Comparison of ENCODE assay signal across 11 cellular contexts in the genomic region with DNA sequence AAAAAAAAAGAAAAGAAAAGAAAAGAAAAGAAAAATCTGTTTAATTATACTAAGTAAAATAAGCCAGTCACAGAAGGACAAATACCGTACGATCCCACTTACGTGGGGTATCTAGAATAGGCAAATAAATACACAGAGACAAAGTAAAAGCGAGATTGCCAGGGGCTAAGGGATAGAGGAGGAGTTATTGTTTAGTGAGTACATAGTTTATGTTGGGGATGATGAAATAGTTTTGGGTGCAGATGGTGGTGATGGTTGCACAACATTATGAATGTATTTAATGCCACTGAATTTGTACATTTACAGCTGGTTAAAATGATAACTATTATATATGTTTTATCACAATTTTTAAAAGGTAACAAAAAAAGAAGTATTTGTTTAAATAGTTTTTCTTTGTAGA. TPM values are rescaled to one million over a fixed set of nuclear protein-coding genes. Genes with fewer than 3 reads are reported as not detected.
DNase-seq lines count a peak whose midpoint lies in the region; ATAC-seq lines count a peak whose summit lies in the region.
"Had no signal": no experiment of that assay in that cellular context is flagged by ENCODE, and none has a peak within 500 bp of the region (broad histone marks: within the 10 kb centered on the region; RNA-seq: fewer than 3 reads in every experiment).

No MANE protein-coding gene starts in this region.

- H3K4me1 Mint-ChIP-seq in natural killer cell treated with Interleukin-12 subunit alpha and Interleukin-12 subunit beta and Interleukin-15 and Interleukin-18, amount 100 ng/mL, for 72 hours (ENCODE audit: low read depth in 2 of 2) = peaks cover 48 to 59% of the 10 kb centered on the region in 2 donors
- peaks cover 61% of the 10 kb centered on the region for H3K4me1 Mint-ChIP-seq in stimulated activated effector memory CD8-positive, alpha-beta T cell treated with anti-CD3 and anti-CD28 coated beads, Interleukin-12 subunit alpha, Interleukin-12 subunit beta, amount 100 ng/mL, for 72 hours

- peaks cover 4% of the 10 kb centered on the region for H3K36me3 Mint-ChIP-seq in natural killer cell treated with Interleukin-12 subunit alpha and Interleukin-12 subunit beta and Interleukin-15 and Interleukin-18, amount 100 ng/mL, for 72 hours
- H3K36me3 Mint-ChIP-seq in stimulated activated effector memory CD8-positive, alpha-beta T cell treated with anti-CD3 and anti-CD28 coated beads, Interleukin-12 subunit alpha, Interleukin-12 subunit beta, amount 100 ng/mL, for 72 hours = peaks cover 16% of the 10 kb centered on the region

- no peaks in the 10 kb centered on the region for H3K27me3 Mint-ChIP-seq in natural killer cell treated with Interleukin-12 subunit alpha and Interleukin-12 subunit beta and Interleukin-15 and Interleukin-18, amount 100 ng/mL, for 72 hours
- H3K27me3 Mint-ChIP-seq: activated T-helper 17 cell treated with anti-CD3 and anti-CD28 coated beads, Interleukin-2, amount 50 U/mL, for 72 hours had no signal

- peak; percentile 61 to 71 for ATAC-seq in natural killer cell treated with Interleukin-12 subunit alpha and Interleukin-12 subunit beta and Interleukin-15 and Interleukin-18, amount 100 ng/mL, for 72 hours
- ATAC-seq in stimulated activated effector memory CD8-positive, alpha-beta T cell treated with anti-CD3 and anti-CD28 coated beads, Interleukin-12 subunit alpha, Interleukin-12 subunit beta, amount 100 ng/mL, for 72 hours = no peak
- ATAC-seq: activated T-helper 17 cell treated with anti-CD3 and anti-CD28 coated beads, Interleukin-2, amount 50 U/mL, for 72 hours; GM23338 had no signal

- no peak overlapping the region for H3K4me3 Mint-ChIP-seq in natural killer cell treated with Interleukin-12 subunit alpha and Interleukin-12 subunit beta and Interleukin-15 and Interleukin-18, amount 100 ng/mL, for 72 hours
- no peak overlapping the region for H3K4me3 Mint-ChIP-seq in stimulated activated effector memory CD8-positive, alpha-beta T cell treated with anti-CD3 and anti-CD28 coated beads, Interleukin-12 subunit alpha, Interleukin-12 subunit beta, amount 100 ng/mL, for 72 hours
- H3K4me3 Mint-ChIP-seq: activated T-helper 17 cell treated with anti-CD3 and anti-CD28 coated beads, Interleukin-2, amount 50 U/mL, for 72 hours; GM23338 had no signal

- H3K9me3 Mint-ChIP-seq in natural killer cell treated with Interleukin-12 subunit alpha and Interleukin-12 subunit beta and Interleukin-15 and Interleukin-18, amount 100 ng/mL, for 72 hours = no peaks in the 10 kb centered on the region
- no peaks in the 10 kb centered on the region for H3K9me3 Mint-ChIP-seq in stimulated activated effector memory CD8-positive, alpha-beta T cell treated with anti-CD3 and anti-CD28 coated beads, Interleukin-12 subunit alpha, Interleukin-12 subunit beta, amount 100 ng/mL, for 72 hours
- H3K9me3 Mint-ChIP-seq: activated T-helper 17 cell treated with anti-CD3 and anti-CD28 coated beads, Interleukin-2, amount 50 U/mL, for 72 hours; GM23338 had no signal

- intact Hi-C loops in posterior cingulate gyrus (cut with DNase I) = no loop called here

- peak overlapping the region in 1 of 2 donors; percentile 51 for H3K27ac Mint-ChIP-seq in natural killer cell treated with Interleukin-12 subunit alpha and Interleukin-12 subunit beta and Interleukin-15 and Interleukin-18, amount 100 ng/mL, for 72 hours
- H3K27ac Mint-ChIP-seq in stimulated activated effector memory CD8-positive, alpha-beta T cell treated with anti-CD3 and anti-CD28 coated beads, Interleukin-12 subunit alpha, Interleukin-12 subunit beta, amount 100 ng/mL, for 72 hours = no peak overlapping the region
- H3K27ac Mint-ChIP-seq: GM23338 had no signal

- DNase-seq in H4 (ENCODE audit: low spot score) = peak; percentile 33
- peak; percentile 34 for DNase-seq in NOMO-1 treated with dmso at 0.1 percent for 144 hours (lab: John Stamatoyannopoulos, UW; ENCODE audit: unreplicated experiment)
- peak; percentile 21 for DNase-seq in dedifferentiated amniotic fluid mesenchymal stem cell (ENCODE audit: extremely low spot score)
- no peak for DNase-seq in natural killer cell treated with Interleukin-12 subunit alpha and Interleukin-12 subunit beta and Interleukin-15 and Interleukin-18, amount 100 ng/mL, for 72 hours (ENCODE audit: low spot score)
- no peak for DNase-seq in posterior cingulate gyrus
- DNase-seq in stimulated activated effector memory CD8-positive, alpha-beta T cell treated with anti-CD3 and anti-CD28 coated beads, Interleukin-12 subunit alpha, Interleukin-12 subunit beta, amount 100 ng/mL, for 72 hours (ENCODE audit: low spot score in 2 of 2) = no peak
- DNase-seq in glomerular visceral epithelial cell (ENCODE audit: extremely low spot score) = no peak
- DNase-seq: amygdala, NCI-H1436 treated with DMSO at 0.1 percent for 48 hours had no signal

RNA-seq across cellular contexts. Expression of a gene that starts 7.1 kb away (rescaled TPM):
- total RNA-seq in H4 (2014; rRNA removed; shearing (Covaris generic)) = 4.5 and 6.0 TPM in 2 replicates
- total RNA-seq in natural killer cell treated with Interleukin-12 subunit alpha and Interleukin-12 subunit beta and Interleukin-15 and Interleukin-18, amount 100 ng/mL, for 72 hours = 10 to 100 TPM; 21.1 to 52.1 TPM

RNA-seq across cellular contexts. Expression of a gene that starts 45.1 kb away (rescaled TPM):
- total RNA-seq in H4 (2014; rRNA removed; shearing (Covaris generic)) = 4.0 TPM in 1 of 2 replicates, not detected in the other
- 10 to 100 TPM; 21.4 to 28.6 TPM for total RNA-seq in natural killer cell treated with Interleukin-12 subunit alpha and Interleukin-12 subunit beta and Interleukin-15 and Interleukin-18, amount 100 ng/mL, for 72 hours

Comparison
In these comparisons a context has a peak if more than half of its experiments do, and no peak if none do; other contexts are left out.
1. DNase-seq: peak in H4 (single experiment), NOMO-1 treated with dmso at 0.1 percent for 144 hours (single experiment) and dedifferentiated amniotic fluid mesenchymal stem cell (single experiment); none in natural killer cell treated with Interleukin-12 subunit alpha and Interleukin-12 subunit beta and Interleukin-15 and Interleukin-18, amount 100 ng/mL, for 72 hours (single experiment), posterior cingulate gyrus (0 of 10), stimulated activated effector memory CD8-positive, alpha-beta T cell treated with anti-CD3 and anti-CD28 coated beads, Interleukin-12 subunit alpha, Interleukin-12 subunit beta, amount 100 ng/mL, for 72 hours (0 of 2) and glomerular visceral epithelial cell (single experiment).